13 cellular contexts compared by ENCODE assay signal in genomic region chr22:32754413-32755041, GRCh38. TPM values are rescaled to one million over a fixed set of nuclear protein-coding genes. Genes with fewer than 3 reads are reported as not detected.
DNase-seq lines count a peak whose midpoint lies in the region; ATAC-seq and TF ChIP-seq lines count a peak whose summit lies in the region.
"Had no signal": no experiment of that assay in that cellular context is flagged by ENCODE, and none has a peak within 500 bp of the region (broad histone marks: within the 10 kb centered on the region; RNA-seq: fewer than 3 reads in every experiment).

No MANE protein-coding gene starts in this region.

- WGBS in upper lobe of left lung, 2 donors, result 57 to 69% methylated on average over 6 of the region's 6 CpGs

- DNase-seq in HuH-7 (ENCODE audit: low spot score) (peak; percentile 68), dermis blood vessel endothelial cell (peak; percentile 1), left colon (peak in 1 of 2 donors; percentile 38), upper lobe of left lung (no peak), activated gamma-delta T cell treated with Interleukin-2 at 50 U/mL for 16 hours (no peak)
- no peak for DNase-seq in activated CD8-positive, alpha-beta memory T cell treated with anti-CD3 and anti-CD28 coated beads for 24 hours
- DNase-seq: CD8-positive, alpha-beta memory T cell; NCI-H1048; retina; stomach had no signal

- TF ChIP-seq CTCF in upper lobe of left lung (IDR thresholded peaks at IDR 0.05), result no peak

- peak overlapping the region in 3 of 4 donors; percentile 3 to 54 (median 6) for H3K27ac ChIP-seq in upper lobe of left lung

- H3K27me3 ChIP-seq in upper lobe of left lung, result no peaks in the 10 kb centered on the region
- H3K27me3 ChIP-seq: ascending aorta, stomach had no signal

- peak; percentile 73 for ATAC-seq in left colon
- peak; percentile 41 to 84 for ATAC-seq in upper lobe of left lung (ENCODE audit: low FRiP score in 2 of 2)
- ATAC-seq in GM18505 (IDR thresholded peaks at IDR 0.05; ENCODE audit: unreplicated experiment), result no peak
- no peak for ATAC-seq in GM18517 (IDR thresholded peaks at IDR 0.05; ENCODE audit: unreplicated experiment)

- peak in 1 of 4 donors; percentile 30 for TF ChIP-seq EP300 in upper lobe of left lung (IDR thresholded peaks at IDR 0.05)

- no peak overlapping the region for H3K4me3 ChIP-seq in upper lobe of left lung
- H3K4me3 ChIP-seq: ascending aorta, stomach had no signal

- H3K9me3 ChIP-seq in upper lobe of left lung, result no peaks in the 10 kb centered on the region
- H3K9me3 ChIP-seq: ascending aorta, stomach had no signal

- H3K36me3 ChIP-seq in upper lobe of left lung, result no peaks in the 10 kb centered on the region
- H3K36me3 ChIP-seq: ascending aorta, stomach had no signal

- H3K4me1 ChIP-seq in upper lobe of left lung, result peaks cover 0 to 19% (median 15%) of the 10 kb centered on the region in 4 donors
- H3K4me1 ChIP-seq: ascending aorta, stomach had no signal

- TF ChIP-seq POLR2A in upper lobe of left lung (IDR thresholded peaks at IDR 0.05) (no peak), GM18505 (IDR thresholded peaks at IDR 0.05; ENCODE audit: borderline replicate concordance, extremely low read depth, insufficient read depth, insufficient read length) (no peak)

- intact Hi-C loops in left colon (cut with DNase I, micrococcal nuclease), result no loop called here

RNA-seq across cellular contexts. Expression of gene TIMP3, which starts 47.0 kb away (rescaled TPM):
- total RNA-seq in dermis blood vessel endothelial cell (197 and 203 TPM in 2 replicates), left colon (10 to 100 TPM; 31.5 to 59.3 TPM), upper lobe of left lung (100 to 1,000 TPM; 196 to 659 (median 531) TPM)

Comparison
In these comparisons a context has a peak if more than half of its experiments do, and no peak if none do; other contexts are left out.
1. DNase-seq: peak in HuH-7 (single experiment) and dermis blood vessel endothelial cell (single experiment); none in upper lobe of left lung (0 of 2), activated gamma-delta T cell treated with Interleukin-2 at 50 U/mL for 16 hours (single experiment) and activated CD8-positive, alpha-beta memory T cell treated with anti-CD3 and anti-CD28 coated beads for 24 hours (single experiment).
2. ATAC-seq: peak in left colon (single experiment) and upper lobe of left lung (2 of 2); none in GM18505 (single experiment) and GM18517 (single experiment).